ENCODE assay signal across 29 cellular contexts in the genomic region with DNA sequence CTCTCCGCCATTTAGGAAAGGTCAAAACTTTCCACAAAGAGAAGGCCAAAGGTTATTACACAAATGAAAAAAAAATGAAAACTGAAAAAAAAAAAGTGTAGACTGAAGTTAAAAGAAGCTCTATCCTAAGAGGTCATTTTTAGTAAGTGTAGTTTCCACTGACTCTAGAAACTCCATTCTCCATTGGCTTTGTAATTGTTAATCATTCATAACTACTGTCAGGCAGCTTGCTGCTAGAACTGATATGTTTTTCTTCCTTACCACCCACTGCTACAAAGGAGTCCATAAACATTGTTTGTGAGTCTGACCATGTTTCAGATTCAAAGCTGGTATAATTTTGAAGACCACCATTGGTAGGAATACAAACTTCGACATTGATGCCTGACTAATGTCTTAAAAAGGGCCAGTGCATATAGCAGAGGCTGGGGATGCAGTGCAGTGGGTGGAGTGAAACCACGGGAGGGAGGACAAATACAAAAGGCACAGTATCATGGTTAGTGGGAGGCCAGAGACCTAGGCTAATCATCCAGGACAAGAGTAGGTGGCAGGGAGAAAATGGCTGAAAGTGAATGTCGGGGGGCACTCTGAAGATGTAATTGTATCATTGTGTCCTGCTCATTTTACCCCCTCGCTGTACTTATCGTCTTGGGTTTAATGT. TPM values are rescaled to one million over a fixed set of nuclear protein-coding genes. Genes with fewer than 3 reads are reported as not detected.
"Had no signal": no experiment of that assay in that cellular context is flagged by ENCODE, and none has a peak within 500 bp of the region (broad histone marks: within the 10 kb centered on the region; RNA-seq: fewer than 3 reads in every experiment).

No MANE protein-coding gene starts in this region.

- FAIRE-seq: endothelial cell of umbilical vein, islet of Langerhans, pancreas had no signal

- H3K36me3 ChIP-seq: colonic mucosa, esophagus muscularis mucosa, heart right ventricle, left lung, neutrophil, pancreas, stomach, thyroid gland, upper lobe of right lung, vagina had no signal

- ATAC-seq: heart right ventricle; left cardiac atrium; left lung; mucosa of descending colon; natural killer cell treated with Interleukin-12 subunit alpha and Interleukin-12 subunit beta and Interleukin-15 and Interleukin-18, amount 100 ng/mL, for 72 hours; pancreas; sciatic nerve; upper lobe of right lung had no signal

- DNase-seq: colonic mucosa; effector memory CD4-positive, alpha-beta T cell; foreskin melanocyte; glutamatergic neuron; heart right ventricle; hippocampal formation; left cardiac atrium; left lung; mesenchymal stem cell; mucosa of descending colon; naive B cell; pancreas; retina; stimulated activated CD4-positive, alpha-beta T cell treated with anti-CD3 and anti-CD28 coated beads, Interleukin-12 subunit alpha, Interleukin-12 subunit beta, amount 100 ng/mL, for 4 hours; stimulated activated CD4-positive, alpha-beta T cell treated with anti-CD3 and anti-CD28 coated beads, Interleukin-1b, Interleukin-23, amount 100 ng/mL, for 48 hours; stimulated activated CD4-positive, alpha-beta T cell treated with anti-CD3 and anti-CD28 coated beads, Interleukin-4, amount 100 ng/mL, for 1 hour; stimulated activated CD8-positive, alpha-beta memory T cell treated with anti-CD3 and anti-CD28 coated beads, Interleukin-4, amount 100 ng/mL, for 48 hours; stimulated activated naive CD4-positive, alpha-beta T cell treated with Interleukin-2 at 50 U/mL for 16 hours; stomach; thyroid gland; upper lobe of right lung had no signal

- H3K4me2 ChIP-seq: smooth muscle cell had no signal

- H3K9me3 ChIP-seq: colonic mucosa, esophagus muscularis mucosa, left lung, mucosa of descending colon, neutrophil, pancreas, stomach, thyroid gland, upper lobe of right lung, vagina had no signal

- H3K4me3 ChIP-seq: colonic mucosa, esophagus muscularis mucosa, heart right ventricle, left lung, mucosa of descending colon, pancreas, smooth muscle cell, stomach, thyroid gland, upper lobe of right lung, vagina had no signal

- H3K27ac ChIP-seq: colonic mucosa, esophagus muscularis mucosa, heart right ventricle, left lung, neutrophil, pancreas, stomach, thyroid gland, upper lobe of right lung, vagina had no signal

- H3K4me1 ChIP-seq: colonic mucosa, esophagus muscularis mucosa, heart right ventricle, left lung, pancreas, stomach, upper lobe of right lung, vagina had no signal

- H3K27me3 ChIP-seq: colonic mucosa, left lung, stomach, thyroid gland, upper lobe of right lung, vagina had no signal

RNA-seq across cellular contexts. Expression of a gene that starts 16.9 kb away (rescaled TPM):
- total RNA-seq: natural killer cell treated with Interleukin-12 subunit alpha and Interleukin-12 subunit beta and Interleukin-15 and Interleukin-18, amount 100 ng/mL, for 72 hours had no signal
